Comparison of ENCODE assay signal across 1 cellular context in the genomic region with DNA sequence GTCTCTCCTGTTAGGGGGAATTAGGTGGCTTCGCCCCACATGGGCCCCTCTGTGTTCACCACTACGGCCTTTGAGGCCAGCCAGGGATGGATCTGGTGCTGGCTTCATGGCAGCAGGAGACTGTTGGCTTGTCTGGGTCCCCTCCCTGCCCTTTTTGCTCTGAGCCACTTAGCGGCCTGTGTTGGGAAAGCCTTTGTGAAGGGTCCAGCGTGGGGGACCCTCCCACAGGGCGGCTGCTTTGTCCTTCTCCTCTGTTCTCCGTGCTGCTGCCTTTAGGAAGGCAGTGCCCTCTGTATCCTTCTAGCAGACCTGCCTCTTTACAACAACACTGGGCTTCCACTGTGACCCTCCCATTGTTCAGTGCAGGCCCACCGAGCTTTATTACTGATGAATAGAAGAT.
TF ChIP-seq lines count a peak whose summit lies in the region.

No MANE protein-coding gene starts in this region.

TF ChIP-seq in WTC11, 78 proteins besides CTCF, POLR2A, EP300 and RAD21:
- TF ChIP-seq, protein P1, sequence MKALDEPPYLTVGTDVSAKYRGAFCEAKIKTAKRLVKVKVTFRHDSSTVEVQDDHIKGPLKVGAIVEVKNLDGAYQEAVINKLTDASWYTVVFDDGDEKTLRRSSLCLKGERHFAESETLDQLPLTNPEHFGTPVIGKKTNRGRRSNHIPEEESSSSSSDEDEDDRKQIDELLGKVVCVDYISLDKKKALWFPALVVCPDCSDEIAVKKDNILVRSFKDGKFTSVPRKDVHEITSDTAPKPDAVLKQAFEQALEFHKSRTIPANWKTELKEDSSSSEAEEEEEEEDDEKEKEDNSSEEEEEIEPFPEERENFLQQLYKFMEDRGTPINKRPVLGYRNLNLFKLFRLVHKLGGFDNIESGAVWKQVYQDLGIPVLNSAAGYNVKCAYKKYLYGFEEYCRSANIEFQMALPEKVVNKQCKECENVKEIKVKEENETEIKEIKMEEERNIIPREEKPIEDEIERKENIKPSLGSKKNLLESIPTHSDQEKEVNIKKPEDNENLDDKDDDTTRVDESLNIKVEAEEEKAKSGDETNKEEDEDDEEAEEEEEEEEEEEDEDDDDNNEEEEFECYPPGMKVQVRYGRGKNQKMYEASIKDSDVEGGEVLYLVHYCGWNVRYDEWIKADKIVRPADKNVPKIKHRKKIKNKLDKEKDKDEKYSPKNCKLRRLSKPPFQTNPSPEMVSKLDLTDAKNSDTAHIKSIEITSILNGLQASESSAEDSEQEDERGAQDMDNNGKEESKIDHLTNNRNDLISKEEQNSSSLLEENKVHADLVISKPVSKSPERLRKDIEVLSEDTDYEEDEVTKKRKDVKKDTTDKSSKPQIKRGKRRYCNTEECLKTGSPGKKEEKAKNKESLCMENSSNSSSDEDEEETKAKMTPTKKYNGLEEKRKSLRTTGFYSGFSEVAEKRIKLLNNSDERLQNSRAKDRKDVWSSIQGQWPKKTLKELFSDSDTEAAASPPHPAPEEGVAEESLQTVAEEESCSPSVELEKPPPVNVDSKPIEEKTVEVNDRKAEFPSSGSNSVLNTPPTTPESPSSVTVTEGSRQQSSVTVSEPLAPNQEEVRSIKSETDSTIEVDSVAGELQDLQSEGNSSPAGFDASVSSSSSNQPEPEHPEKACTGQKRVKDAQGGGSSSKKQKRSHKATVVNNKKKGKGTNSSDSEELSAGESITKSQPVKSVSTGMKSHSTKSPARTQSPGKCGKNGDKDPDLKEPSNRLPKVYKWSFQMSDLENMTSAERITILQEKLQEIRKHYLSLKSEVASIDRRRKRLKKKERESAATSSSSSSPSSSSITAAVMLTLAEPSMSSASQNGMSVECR (CRISPR knock-in tag; IDR thresholded peaks at IDR 0.05; ENCODE audit: borderline replicate concordance): no peak
- TF ChIP-seq FOXP1 (CRISPR knock-in tag; IDR thresholded peaks at IDR 0.05; ENCODE audit: borderline replicate concordance): no peak
- no peak for TF ChIP-seq ZNF396 (CRISPR knock-in tag; IDR thresholded peaks at IDR 0.05; ENCODE audit: borderline replicate concordance)
- TF ChIP-seq, protein P2, sequence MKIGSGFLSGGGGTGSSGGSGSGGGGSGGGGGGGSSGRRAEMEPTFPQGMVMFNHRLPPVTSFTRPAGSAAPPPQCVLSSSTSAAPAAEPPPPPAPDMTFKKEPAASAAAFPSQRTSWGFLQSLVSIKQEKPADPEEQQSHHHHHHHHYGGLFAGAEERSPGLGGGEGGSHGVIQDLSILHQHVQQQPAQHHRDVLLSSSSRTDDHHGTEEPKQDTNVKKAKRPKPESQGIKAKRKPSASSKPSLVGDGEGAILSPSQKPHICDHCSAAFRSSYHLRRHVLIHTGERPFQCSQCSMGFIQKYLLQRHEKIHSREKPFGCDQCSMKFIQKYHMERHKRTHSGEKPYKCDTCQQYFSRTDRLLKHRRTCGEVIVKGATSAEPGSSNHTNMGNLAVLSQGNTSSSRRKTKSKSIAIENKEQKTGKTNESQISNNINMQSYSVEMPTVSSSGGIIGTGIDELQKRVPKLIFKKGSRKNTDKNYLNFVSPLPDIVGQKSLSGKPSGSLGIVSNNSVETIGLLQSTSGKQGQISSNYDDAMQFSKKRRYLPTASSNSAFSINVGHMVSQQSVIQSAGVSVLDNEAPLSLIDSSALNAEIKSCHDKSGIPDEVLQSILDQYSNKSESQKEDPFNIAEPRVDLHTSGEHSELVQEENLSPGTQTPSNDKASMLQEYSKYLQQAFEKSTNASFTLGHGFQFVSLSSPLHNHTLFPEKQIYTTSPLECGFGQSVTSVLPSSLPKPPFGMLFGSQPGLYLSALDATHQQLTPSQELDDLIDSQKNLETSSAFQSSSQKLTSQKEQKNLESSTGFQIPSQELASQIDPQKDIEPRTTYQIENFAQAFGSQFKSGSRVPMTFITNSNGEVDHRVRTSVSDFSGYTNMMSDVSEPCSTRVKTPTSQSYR (CRISPR knock-in tag; IDR thresholded peaks at IDR 0.05): no peak
- TF ChIP-seq, protein P3, sequence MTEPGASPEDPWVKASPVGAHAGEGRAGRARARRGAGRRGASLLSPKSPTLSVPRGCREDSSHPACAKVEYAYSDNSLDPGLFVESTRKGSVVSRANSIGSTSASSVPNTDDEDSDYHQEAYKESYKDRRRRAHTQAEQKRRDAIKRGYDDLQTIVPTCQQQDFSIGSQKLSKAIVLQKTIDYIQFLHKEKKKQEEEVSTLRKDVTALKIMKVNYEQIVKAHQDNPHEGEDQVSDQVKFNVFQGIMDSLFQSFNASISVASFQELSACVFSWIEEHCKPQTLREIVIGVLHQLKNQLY (CRISPR knock-in tag; IDR thresholded peaks at IDR 0.05): no peak
- TF ChIP-seq ZNF671 (CRISPR knock-in tag; IDR thresholded peaks at IDR 0.05): no peak
- TF ChIP-seq, protein P4, sequence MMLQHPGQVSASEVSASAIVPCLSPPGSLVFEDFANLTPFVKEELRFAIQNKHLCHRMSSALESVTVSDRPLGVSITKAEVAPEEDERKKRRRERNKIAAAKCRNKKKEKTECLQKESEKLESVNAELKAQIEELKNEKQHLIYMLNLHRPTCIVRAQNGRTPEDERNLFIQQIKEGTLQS (CRISPR knock-in tag; conservative IDR thresholded peaks at IDR 0.05): no peak
- TF ChIP-seq, protein P5, sequence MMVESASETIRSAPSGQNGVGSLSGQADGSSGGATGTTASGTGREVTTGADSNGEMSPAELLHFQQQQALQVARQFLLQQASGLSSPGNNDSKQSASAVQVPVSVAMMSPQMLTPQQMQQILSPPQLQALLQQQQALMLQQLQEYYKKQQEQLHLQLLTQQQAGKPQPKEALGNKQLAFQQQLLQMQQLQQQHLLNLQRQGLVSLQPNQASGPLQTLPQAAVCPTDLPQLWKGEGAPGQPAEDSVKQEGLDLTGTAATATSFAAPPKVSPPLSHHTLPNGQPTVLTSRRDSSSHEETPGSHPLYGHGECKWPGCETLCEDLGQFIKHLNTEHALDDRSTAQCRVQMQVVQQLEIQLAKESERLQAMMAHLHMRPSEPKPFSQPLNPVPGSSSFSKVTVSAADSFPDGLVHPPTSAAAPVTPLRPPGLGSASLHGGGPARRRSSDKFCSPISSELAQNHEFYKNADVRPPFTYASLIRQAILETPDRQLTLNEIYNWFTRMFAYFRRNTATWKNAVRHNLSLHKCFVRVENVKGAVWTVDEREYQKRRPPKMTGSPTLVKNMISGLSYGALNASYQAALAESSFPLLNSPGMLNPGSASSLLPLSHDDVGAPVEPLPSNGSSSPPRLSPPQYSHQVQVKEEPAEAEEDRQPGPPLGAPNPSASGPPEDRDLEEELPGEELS (CRISPR knock-in tag; IDR thresholded peaks at IDR 0.05): no peak
- TF ChIP-seq, protein P6, sequence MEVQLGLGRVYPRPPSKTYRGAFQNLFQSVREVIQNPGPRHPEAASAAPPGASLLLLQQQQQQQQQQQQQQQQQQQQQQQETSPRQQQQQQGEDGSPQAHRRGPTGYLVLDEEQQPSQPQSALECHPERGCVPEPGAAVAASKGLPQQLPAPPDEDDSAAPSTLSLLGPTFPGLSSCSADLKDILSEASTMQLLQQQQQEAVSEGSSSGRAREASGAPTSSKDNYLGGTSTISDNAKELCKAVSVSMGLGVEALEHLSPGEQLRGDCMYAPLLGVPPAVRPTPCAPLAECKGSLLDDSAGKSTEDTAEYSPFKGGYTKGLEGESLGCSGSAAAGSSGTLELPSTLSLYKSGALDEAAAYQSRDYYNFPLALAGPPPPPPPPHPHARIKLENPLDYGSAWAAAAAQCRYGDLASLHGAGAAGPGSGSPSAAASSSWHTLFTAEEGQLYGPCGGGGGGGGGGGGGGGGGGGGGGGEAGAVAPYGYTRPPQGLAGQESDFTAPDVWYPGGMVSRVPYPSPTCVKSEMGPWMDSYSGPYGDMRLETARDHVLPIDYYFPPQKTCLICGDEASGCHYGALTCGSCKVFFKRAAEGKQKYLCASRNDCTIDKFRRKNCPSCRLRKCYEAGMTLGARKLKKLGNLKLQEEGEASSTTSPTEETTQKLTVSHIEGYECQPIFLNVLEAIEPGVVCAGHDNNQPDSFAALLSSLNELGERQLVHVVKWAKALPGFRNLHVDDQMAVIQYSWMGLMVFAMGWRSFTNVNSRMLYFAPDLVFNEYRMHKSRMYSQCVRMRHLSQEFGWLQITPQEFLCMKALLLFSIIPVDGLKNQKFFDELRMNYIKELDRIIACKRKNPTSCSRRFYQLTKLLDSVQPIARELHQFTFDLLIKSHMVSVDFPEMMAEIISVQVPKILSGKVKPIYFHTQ (CRISPR knock-in tag; IDR thresholded peaks at IDR 0.05): no peak
- no peak for TF ChIP-seq MYBL2 (CRISPR knock-in tag; IDR thresholded peaks at IDR 0.05)
- TF ChIP-seq, protein P7, sequence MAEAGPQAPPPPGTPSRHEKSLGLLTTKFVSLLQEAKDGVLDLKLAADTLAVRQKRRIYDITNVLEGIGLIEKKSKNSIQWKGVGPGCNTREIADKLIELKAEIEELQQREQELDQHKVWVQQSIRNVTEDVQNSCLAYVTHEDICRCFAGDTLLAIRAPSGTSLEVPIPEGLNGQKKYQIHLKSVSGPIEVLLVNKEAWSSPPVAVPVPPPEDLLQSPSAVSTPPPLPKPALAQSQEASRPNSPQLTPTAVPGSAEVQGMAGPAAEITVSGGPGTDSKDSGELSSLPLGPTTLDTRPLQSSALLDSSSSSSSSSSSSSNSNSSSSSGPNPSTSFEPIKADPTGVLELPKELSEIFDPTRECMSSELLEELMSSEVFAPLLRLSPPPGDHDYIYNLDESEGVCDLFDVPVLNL (CRISPR knock-in tag; IDR thresholded peaks at IDR 0.05; ENCODE audit: borderline replicate concordance, low read depth): no peak
- no peak for TF ChIP-seq ETV6 (CRISPR knock-in tag; IDR thresholded peaks at IDR 0.05)
- TF ChIP-seq NR3C1 (CRISPR knock-in tag; conservative IDR thresholded peaks at IDR 0.05; ENCODE audit: low read depth): no peak
- TF ChIP-seq, protein P8, sequence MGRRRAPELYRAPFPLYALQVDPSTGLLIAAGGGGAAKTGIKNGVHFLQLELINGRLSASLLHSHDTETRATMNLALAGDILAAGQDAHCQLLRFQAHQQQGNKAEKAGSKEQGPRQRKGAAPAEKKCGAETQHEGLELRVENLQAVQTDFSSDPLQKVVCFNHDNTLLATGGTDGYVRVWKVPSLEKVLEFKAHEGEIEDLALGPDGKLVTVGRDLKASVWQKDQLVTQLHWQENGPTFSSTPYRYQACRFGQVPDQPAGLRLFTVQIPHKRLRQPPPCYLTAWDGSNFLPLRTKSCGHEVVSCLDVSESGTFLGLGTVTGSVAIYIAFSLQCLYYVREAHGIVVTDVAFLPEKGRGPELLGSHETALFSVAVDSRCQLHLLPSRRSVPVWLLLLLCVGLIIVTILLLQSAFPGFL (CRISPR knock-in tag; IDR thresholded peaks at IDR 0.05; ENCODE audit: borderline replicate concordance): no peak
TF ChIP-seq in WTC11: peak in this region for 0.
